1 cellular context compared by ENCODE assay signal in genomic region chr11:72828081-72828567, GRCh38.
TF ChIP-seq lines count a peak whose summit lies in the region.

No MANE protein-coding gene starts in this region.

TF ChIP-seq in GM12878, 131 proteins besides CTCF, POLR2A, EP300 and RAD21:
- TF ChIP-seq CBX3 (IDR thresholded peaks at IDR 0.05; ENCODE audit: borderline replicate concordance, low read depth) (no peak), MAX (IDR thresholded peaks at IDR 0.05; ENCODE audit: low read depth, low read length) (no peak), ATF2 (IDR thresholded peaks at IDR 0.05; ENCODE audit: low read length) (no peak), MLLT1 (IDR thresholded peaks at IDR 0.05) (0 out of 2 replicates have a peak, but pooled peaks have one; percentile 1), RBBP5 (conservative IDR thresholded peaks at IDR 0.05) (0 out of 2 replicates have a peak, but pooled peaks have one; percentile 7), BCL3 (IDR thresholded peaks at IDR 0.05; ENCODE audit: borderline replicate concordance, insufficient read depth, low read depth, low read length, poor library complexity, severe bottlenecking) (peak; percentile 7), WRNIP1 (IDR thresholded peaks at IDR 0.05; ENCODE audit: borderline replicate concordance, low read depth, low read length) (no peak), POLR2AphosphoS2 (IDR thresholded peaks at IDR 0.05; ENCODE audit: low read depth, low read length) (0 out of 2 replicates have a peak, but pooled peaks have one; percentile 5)
